Comparison of ENCODE assay signal across 8 cellular contexts in the genomic region with DNA sequence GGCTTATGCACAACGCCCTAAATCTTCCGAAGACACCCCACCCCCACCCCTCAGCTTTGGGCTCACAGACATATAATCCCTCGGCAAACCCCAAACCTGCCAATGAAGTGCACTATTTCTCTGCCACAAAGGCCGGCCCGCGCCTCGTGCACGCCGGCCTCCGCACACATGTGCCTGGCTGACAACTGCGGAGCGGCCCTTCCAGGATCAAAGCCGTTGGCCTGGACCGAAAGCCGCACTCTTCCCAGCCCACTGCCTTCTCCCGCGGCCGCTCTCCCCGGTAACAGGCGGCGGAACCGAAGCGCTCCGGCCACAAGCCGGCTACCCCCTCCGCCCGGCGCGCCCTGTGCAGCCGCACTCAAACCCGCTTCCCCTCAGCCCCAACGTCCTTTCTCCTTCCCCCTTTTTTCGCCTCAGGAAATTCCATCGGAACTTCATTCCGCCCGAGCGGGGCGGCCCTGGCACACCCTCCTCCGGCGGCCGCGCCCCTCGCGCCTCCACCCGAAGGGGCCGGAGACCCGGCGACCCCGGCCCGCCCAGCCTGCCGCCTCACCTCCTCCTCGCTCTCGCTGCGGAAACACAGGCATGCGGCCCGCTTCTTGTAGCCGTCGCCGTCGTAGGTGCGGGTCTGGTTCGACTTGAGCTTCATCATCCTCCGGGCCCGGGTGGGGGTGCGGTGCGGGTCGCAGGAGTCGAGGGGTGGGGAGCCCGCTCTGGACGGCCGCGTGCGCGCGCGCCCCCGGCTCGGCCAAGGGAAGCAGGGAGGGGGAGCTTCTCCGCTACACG. TPM values are rescaled to one million over a fixed set of nuclear protein-coding genes. Genes with fewer than 3 reads are reported as not detected.
A peak's percentile ranks its signal among the peaks of the same experiment; 100 is the strongest.
DNase-seq lines count a peak whose midpoint lies in the region; ATAC-seq and TF ChIP-seq lines count a peak whose summit lies in the region.

No MANE protein-coding gene starts in this region.

- H3K4me1 ChIP-seq in BE2C (0 out of 2 replicates have a peak, but pooled peaks cover 3% of the 10 kb centered on the region), endocrine pancreas (ENCODE audit: control insufficient read depth, insufficient read depth, low read length) (no peaks in the 10 kb centered on the region)

- peaks cover 4% of the 10 kb centered on the region for H3K9me3 Mint-ChIP-seq in activated CD8-positive, alpha-beta T cell treated with anti-CD3 and anti-CD28 coated beads, Interleukin-2, amount 10 ng/mL, durations not matched to agents 7 days and 5 days (ENCODE audit: insufficient read depth)

- H3K27ac Mint-ChIP-seq in activated CD8-positive, alpha-beta T cell treated with anti-CD3 and anti-CD28 coated beads, Interleukin-2, amount 10 ng/mL, durations not matched to agents 7 days and 5 days = peak overlapping the region; percentile 89

- TF ChIP-seq CTCF in BE2C (IDR thresholded peaks at IDR 0.05; ENCODE audit: low read depth, low read length) = no peak

- DNase-seq in BE2C = peak; percentile 62
- DNase-seq in NCI-H526 treated with DMSO at 0.1 percent for 48 hours (lab: John Stamatoyannopoulos, UW) = peak; percentile 73
- DNase-seq in activated CD8-positive, alpha-beta T cell treated with anti-CD3 and anti-CD28 coated beads, Interleukin-2, amount 10 ng/mL, durations not matched to agents 7 days and 5 days = peak; percentile 59
- peak; percentile 74 for DNase-seq in midbrain (lab: John Stamatoyannopoulos, UW)
- DNase-seq in stimulated activated CD8-positive, alpha-beta memory T cell treated with anti-CD3 and anti-CD28 coated beads, Interleukin-2, amount 100 ng/mL, for 1 hour (ENCODE audit: low read depth in 2 of 2) = peak; percentile 4 to 23

- peaks cover 3% of the 10 kb centered on the region for H3K36me3 Mint-ChIP-seq in activated CD8-positive, alpha-beta T cell treated with anti-CD3 and anti-CD28 coated beads, Interleukin-2, amount 10 ng/mL, durations not matched to agents 7 days and 5 days (ENCODE audit: low read depth)

- H3K4me3 Mint-ChIP-seq in activated CD8-positive, alpha-beta T cell treated with anti-CD3 and anti-CD28 coated beads, Interleukin-2, amount 10 ng/mL, durations not matched to agents 7 days and 5 days = no peak overlapping the region

- H3K4me3 ChIP-seq in BE2C (ENCODE audit: low read depth, low read length) (peak overlapping the region; percentile 94), endocrine pancreas (ENCODE audit: control insufficient read depth, insufficient read depth, low read length) (peak overlapping the region; percentile 94)

- H3K9ac ChIP-seq in endocrine pancreas (ENCODE audit: control insufficient read depth, insufficient read depth, low read length) = peak overlapping the region; percentile 84

- H3K9me3 ChIP-seq in BE2C = no peaks in the 10 kb centered on the region
- no peaks in the 10 kb centered on the region for H3K9me3 ChIP-seq in endocrine pancreas (ENCODE audit: control insufficient read depth, low read length)

- POLR2A ChIA-PET in activated CD8-positive, alpha-beta T cell treated with anti-CD3 and anti-CD28 coated beads, Interleukin-2, amount 10 ng/mL, durations not matched to agents 7 days and 5 days (lab: Charles Lee) = interaction anchor here (0.7 to 2.1 kb wide), 4 partner anchors 23 to 97 kb away, joined by 3 to 6 read pairs (median 4); no protein-coding TSS in a partner anchor

- ATAC-seq in GM19035 (IDR thresholded peaks at IDR 0.05; ENCODE audit: unreplicated experiment) = peak; percentile 34
- ATAC-seq in HG03280 (IDR thresholded peaks at IDR 0.05; ENCODE audit: unreplicated experiment) = peak; percentile 23
- ATAC-seq in activated CD8-positive, alpha-beta T cell treated with anti-CD3 and anti-CD28 coated beads, Interleukin-2, amount 10 ng/mL, durations not matched to agents 7 days and 5 days = peak; percentile 18

- H3K36me3 ChIP-seq in BE2C = peaks cover 4% of the 10 kb centered on the region; the same call in 1 of the 2 replicates
- no peaks in the 10 kb centered on the region for H3K36me3 ChIP-seq in endocrine pancreas (ENCODE audit: control insufficient read depth, insufficient read depth, low read length)

- H3K4me1 Mint-ChIP-seq in activated CD8-positive, alpha-beta T cell treated with anti-CD3 and anti-CD28 coated beads, Interleukin-2, amount 10 ng/mL, durations not matched to agents 7 days and 5 days (ENCODE audit: low read depth) = peaks cover 12% of the 10 kb centered on the region

- no peaks in the 10 kb centered on the region for H3K27me3 ChIP-seq in BE2C
- no peaks in the 10 kb centered on the region for H3K27me3 ChIP-seq in endocrine pancreas (ENCODE audit: control insufficient read depth, insufficient read depth, low read length)

- CTCF ChIA-PET in activated CD8-positive, alpha-beta T cell treated with anti-CD3 and anti-CD28 coated beads, Interleukin-2, amount 10 ng/mL, durations not matched to agents 7 days and 5 days (lab: Charles Lee) = interaction anchor here (1.3 to 4.8 kb wide), 5 partner anchors 23 to 148 kb away, joined by 3 to 46 read pairs (median 4); partner anchors contain the start of gene SMIM29

- H3K27me3 Mint-ChIP-seq in activated CD8-positive, alpha-beta T cell treated with anti-CD3 and anti-CD28 coated beads, Interleukin-2, amount 10 ng/mL, durations not matched to agents 7 days and 5 days (ENCODE audit: low read depth) = no peaks in the 10 kb centered on the region

RNA-seq across cellular contexts. Expression of gene NUDT3, which starts 0.6 kb away (rescaled TPM):
- 21.1 TPM for polyA plus RNA-seq in BE2C (2012; ENCODE audit: insufficient read depth, insufficient read length, low read depth)
- total RNA-seq in activated CD8-positive, alpha-beta T cell treated with anti-CD3 and anti-CD28 coated beads, Interleukin-2, amount 10 ng/mL, durations not matched to agents 7 days and 5 days = 10 to 100 TPM; 13.1 to 13.8 TPM

RNA-seq across cellular contexts. Expression of gene RPS10, which starts 34.0 kb away (rescaled TPM):
- polyA plus RNA-seq in BE2C (2012; ENCODE audit: insufficient read depth, insufficient read length, low read depth) = 1,444 TPM
- 1,000 to 10,000 TPM; 1,272 to 1,289 TPM for total RNA-seq in activated CD8-positive, alpha-beta T cell treated with anti-CD3 and anti-CD28 coated beads, Interleukin-2, amount 10 ng/mL, durations not matched to agents 7 days and 5 days

Comparison
In these comparisons a context has a peak if more than half of its experiments do, and no peak if none do; other contexts are left out.
1. Peak in every context shown above with its lines: DNase-seq, ATAC-seq and H3K4me3 ChIP-seq.
2. DNase-seq: peak in every context shown above with its lines; median percentile 74 in midbrain; 73 in NCI-H526 treated with DMSO at 0.1 percent for 48 hours; 62 in BE2C; 59 in activated CD8-positive, alpha-beta T cell treated with anti-CD3 and anti-CD28 coated beads, Interleukin-2, amount 10 ng/mL, durations not matched to agents 7 days and 5 days; 14 in stimulated activated CD8-positive, alpha-beta memory T cell treated with anti-CD3 and anti-CD28 coated beads, Interleukin-2, amount 100 ng/mL, for 1 hour.